Comparison of ENCODE assay signal across 1 cellular context in genomic region chr19:47095707-47096704, GRCh38.
TF ChIP-seq lines count a peak whose summit lies in the region.

No MANE protein-coding gene starts in this region.

TF ChIP-seq in HepG2, 621 proteins besides CTCF, POLR2A, EP300 and RAD21 (continued from another document and continues in another):
- no peak for TF ChIP-seq SRSF1 (optimal IDR thresholded peaks at IDR 0.05; ENCODE audit: low read depth, low read length)
- peak; percentile 75 for TF ChIP-seq ZNF772 (CRISPR knock-in tag; IDR thresholded peaks at IDR 0.05)
- TF ChIP-seq IRX3 (CRISPR knock-in tag; IDR thresholded peaks at IDR 0.05; ENCODE audit: borderline replicate concordance, low read depth), result no peak
- TF ChIP-seq GATAD1 (CRISPR knock-in tag; IDR thresholded peaks at IDR 0.05), result peak; percentile 77
- TF ChIP-seq ZBTB40 (IDR thresholded peaks at IDR 0.05), result no peak
- TF ChIP-seq ZBTB40 (CRISPR knock-in tag; IDR thresholded peaks at IDR 0.05), result peak; percentile 50; the same call in 1 of the 2 replicates
- no peak for TF ChIP-seq TRAFD1 (CRISPR knock-in tag; IDR thresholded peaks at IDR 0.05; ENCODE audit: borderline replicate concordance)
- no peak for TF ChIP-seq TCF12 (IDR thresholded peaks at IDR 0.05)
- 0 out of 2 replicates have a peak, but pooled peaks have one; percentile 32 for TF ChIP-seq TCF12 (CRISPR knock-in tag; IDR thresholded peaks at IDR 0.05)
- no peak for TF ChIP-seq ZNF75D (CRISPR knock-in tag; IDR thresholded peaks at IDR 0.05; ENCODE audit: borderline replicate concordance)
- TF ChIP-seq ZNF781 (CRISPR knock-in tag; IDR thresholded peaks at IDR 0.05; ENCODE audit: borderline replicate concordance, not compliant biosample characterization), result no peak
- no peak for TF ChIP-seq RNF219 (CRISPR knock-in tag; IDR thresholded peaks at IDR 0.05)
- TF ChIP-seq MXD3 (CRISPR knock-in tag; IDR thresholded peaks at IDR 0.05), result no peak; the same call in 1 of the 2 replicates
- no peak for TF ChIP-seq BRCA1 (CRISPR knock-in tag; IDR thresholded peaks at IDR 0.05)
- TF ChIP-seq RCOR2 (CRISPR knock-in tag; IDR thresholded peaks at IDR 0.05), result peak; percentile 68; the same call in 1 of the 2 replicates
- TF ChIP-seq PRDM15 (CRISPR knock-in tag; IDR thresholded peaks at IDR 0.05), result no peak
- no peak for TF ChIP-seq RBM39 (IDR thresholded peaks at IDR 0.05; ENCODE audit: low read depth, low read length, poor library complexity, severe bottlenecking)
- peak; percentile 99 for TF ChIP-seq PATZ1 (CRISPR knock-in tag; IDR thresholded peaks at IDR 0.05)
- peak; percentile 25; the same call in 1 of the 2 replicates for TF ChIP-seq STAG1 (CRISPR knock-in tag; IDR thresholded peaks at IDR 0.05)
- no peak for TF ChIP-seq ISX (CRISPR knock-in tag; conservative IDR thresholded peaks at IDR 0.05)
- no peak for TF ChIP-seq TEF (CRISPR knock-in tag; IDR thresholded peaks at IDR 0.05)
- TF ChIP-seq HNF1A (IDR thresholded peaks at IDR 0.05; ENCODE audit: low read depth), result peak; percentile 37; the same call in 1 of the 2 replicates
- peak; percentile 90 for TF ChIP-seq HNF1A (CRISPR knock-in tag; IDR thresholded peaks at IDR 0.05; ENCODE audit: borderline replicate concordance)
- no peak; the same call in 1 of the 2 replicates for TF ChIP-seq SSRP1 (CRISPR knock-in tag; IDR thresholded peaks at IDR 0.05)
- no peak for TF ChIP-seq MLLT10 (CRISPR knock-in tag; IDR thresholded peaks at IDR 0.05)
- TF ChIP-seq ZNF335 (CRISPR knock-in tag; IDR thresholded peaks at IDR 0.05), result 0 out of 2 replicates have a peak, but pooled peaks have one; percentile 47
- no peak for TF ChIP-seq MYNN (CRISPR knock-in tag; IDR thresholded peaks at IDR 0.05; ENCODE audit: low read depth)
